In the genomic region with DNA sequence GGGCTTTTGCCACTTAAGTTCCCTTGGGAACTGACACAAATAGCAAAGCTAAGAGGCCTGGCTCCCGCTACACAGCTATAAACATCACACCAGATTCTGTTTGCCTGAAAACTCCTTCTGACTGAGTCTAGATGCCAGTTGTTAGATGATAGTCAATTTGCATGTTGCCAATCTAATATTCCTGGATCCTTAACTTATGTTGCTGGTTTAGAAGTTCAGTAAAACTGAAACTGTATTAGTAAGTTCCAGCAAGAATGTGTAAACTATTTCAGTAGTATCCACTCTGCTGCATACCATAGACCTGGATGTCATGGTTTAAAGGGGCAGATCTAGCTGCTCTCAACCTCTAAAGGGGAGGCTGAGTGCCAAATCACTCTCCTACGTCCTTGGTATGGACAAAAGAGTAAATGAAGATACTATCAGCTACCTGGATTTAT, we compare ENCODE assay signal across 13 cellular contexts. TPM values are rescaled to one million over a fixed set of nuclear protein-coding genes. Genes with fewer than 3 reads are reported as not detected.
DNase-seq lines count a peak whose midpoint lies in the region; ATAC-seq and TF ChIP-seq lines count a peak whose summit lies in the region.
"Had no signal": no experiment of that assay in that cellular context is flagged by ENCODE, and none has a peak within 500 bp of the region (broad histone marks: within the 10 kb centered on the region; RNA-seq: fewer than 3 reads in every experiment).

No MANE protein-coding gene starts in this region.

- no peaks in the 10 kb centered on the region for H3K36me3 Mint-ChIP-seq in activated T-helper 1 cell treated with anti-CD3 and anti-CD28 coated beads, Interleukin-12 subunit alpha, Interleukin-12 subunit beta, Interleukin-2, Interleukin-4 antibody, amounts not matched to agents 30 ng/mL and 10 ng/mL and 1 ng/mL, durations not matched to agents 14 hours and 24 hours and 36 hours (ENCODE audit: low read depth)
- H3K36me3 Mint-ChIP-seq: natural killer cell treated with Interleukin-12 subunit alpha and Interleukin-12 subunit beta and Interleukin-15 and Interleukin-18, amount 100 ng/mL, for 72 hours had no signal

- H3F3A ChIP-seq in smooth muscle cell (ENCODE audit: low read depth), result peaks cover 4% of the 10 kb centered on the region

- POLR2A ChIA-PET in Panc1 (lab: Charles Lee), result interaction anchor here (1.3 kb wide), 1 partner anchor 47 kb away, joined by 4 read pairs; no protein-coding TSS in a partner anchor

- no peak overlapping the region for H3K4me3 ChIP-seq in Panc1 (ENCODE audit: low read depth in 2 of 2, low read length in 2 of 2)
- no peak overlapping the region for H3K4me3 ChIP-seq in foreskin fibroblast (ENCODE audit: low read depth in 1 of 2, low read length in 2 of 2)
- no peak overlapping the region for H3K4me3 ChIP-seq in smooth muscle cell

- no TSS peak for BruUV-seq in Panc1 (replicated peaks; lab: Mats Ljungman, UMichigan)

- H3K27ac ChIP-seq in Panc1 (ENCODE audit: low read length), result peak overlapping the region; percentile 48
- peak overlapping the region; percentile 41 for H3K27ac ChIP-seq in smooth muscle cell (ENCODE audit: low read depth)

- H3K36me3 ChIP-seq in Panc1 (ENCODE audit: control insufficient read depth, insufficient read depth, low read length) (no peaks in the 10 kb centered on the region), smooth muscle cell (ENCODE audit: low read depth) (no peaks in the 10 kb centered on the region)

- peaks cover under 1% of the 10 kb centered on the region for H3K27me3 Mint-ChIP-seq in activated T-helper 1 cell treated with anti-CD3 and anti-CD28 coated beads, Interleukin-12 subunit alpha, Interleukin-12 subunit beta, Interleukin-2, Interleukin-4 antibody, amounts not matched to agents 30 ng/mL and 10 ng/mL and 1 ng/mL, durations not matched to agents 14 hours and 24 hours and 36 hours (ENCODE audit: insufficient read depth)
- H3K27me3 Mint-ChIP-seq: natural killer cell treated with Interleukin-12 subunit alpha and Interleukin-12 subunit beta and Interleukin-15 and Interleukin-18, amount 100 ng/mL, for 72 hours had no signal

- in situ Hi-C loops in Panc1 (cut with HindIII; ENCODE audit: low pct_unique_long_range_greater_than_20kb, low sequenced_read_pairs), result no loop called here

- no peak overlapping the region for H3K27ac Mint-ChIP-seq in activated T-helper 1 cell treated with anti-CD3 and anti-CD28 coated beads, Interleukin-12 subunit alpha, Interleukin-12 subunit beta, Interleukin-2, Interleukin-4 antibody, amounts not matched to agents 30 ng/mL and 10 ng/mL and 1 ng/mL, durations not matched to agents 14 hours and 24 hours and 36 hours
- H3K27ac Mint-ChIP-seq: natural killer cell treated with Interleukin-12 subunit alpha and Interleukin-12 subunit beta and Interleukin-15 and Interleukin-18, amount 100 ng/mL, for 72 hours had no signal

- no peaks in the 10 kb centered on the region for H3K9me3 Mint-ChIP-seq in activated T-helper 1 cell treated with anti-CD3 and anti-CD28 coated beads, Interleukin-12 subunit alpha, Interleukin-12 subunit beta, Interleukin-2, Interleukin-4 antibody, amounts not matched to agents 30 ng/mL and 10 ng/mL and 1 ng/mL, durations not matched to agents 14 hours and 24 hours and 36 hours
- H3K9me3 Mint-ChIP-seq: natural killer cell treated with Interleukin-12 subunit alpha and Interleukin-12 subunit beta and Interleukin-15 and Interleukin-18, amount 100 ng/mL, for 72 hours had no signal

- H3K79me2 ChIP-seq in smooth muscle cell (ENCODE audit: low read depth), result no peaks in the 10 kb centered on the region

- H3K9me3 ChIP-seq in Panc1 (ENCODE audit: control insufficient read depth, insufficient read depth, low read depth, low read length), result no peaks in the 10 kb centered on the region
- no peaks in the 10 kb centered on the region for H3K9me3 ChIP-seq in smooth muscle cell (replicated peaks; ENCODE audit: low read depth)

- intact Hi-C loops in Panc1 (cut with micrococcal nuclease; ENCODE audit: unreplicated experiment), result no loop called here
- intact Hi-C loops in activated T-helper 1 cell treated with anti-CD3 and anti-CD28 coated beads, Interleukin-12 subunit alpha, Interleukin-12 subunit beta, Interleukin-2, Interleukin-4 antibody, amounts not matched to agents 30 ng/mL and 10 ng/mL and 1 ng/mL, durations not matched to agents 14 hours and 24 hours and 36 hours (cut with micrococcal nuclease), result no loop called here

- H3K4me3 Mint-ChIP-seq in activated T-helper 1 cell treated with anti-CD3 and anti-CD28 coated beads, Interleukin-12 subunit alpha, Interleukin-12 subunit beta, Interleukin-2, Interleukin-4 antibody, amounts not matched to agents 30 ng/mL and 10 ng/mL and 1 ng/mL, durations not matched to agents 14 hours and 24 hours and 36 hours, result no peak overlapping the region
- H3K4me3 Mint-ChIP-seq: natural killer cell treated with Interleukin-12 subunit alpha and Interleukin-12 subunit beta and Interleukin-15 and Interleukin-18, amount 100 ng/mL, for 72 hours had no signal

- peaks cover 5% of the 10 kb centered on the region for H3K4me1 Mint-ChIP-seq in activated T-helper 1 cell treated with anti-CD3 and anti-CD28 coated beads, Interleukin-12 subunit alpha, Interleukin-12 subunit beta, Interleukin-2, Interleukin-4 antibody, amounts not matched to agents 30 ng/mL and 10 ng/mL and 1 ng/mL, durations not matched to agents 14 hours and 24 hours and 36 hours (ENCODE audit: low read depth)

- no peak for ATAC-seq in Panc1
- no peak for ATAC-seq in GM18858 (IDR thresholded peaks at IDR 0.05; ENCODE audit: unreplicated experiment)
- ATAC-seq: natural killer cell treated with Interleukin-12 subunit alpha and Interleukin-12 subunit beta and Interleukin-15 and Interleukin-18, amount 100 ng/mL, for 72 hours had no signal

- peaks cover 7% of the 10 kb centered on the region; the same call in 1 of the 2 replicates for H3K4me1 ChIP-seq in Panc1 (ENCODE audit: control insufficient read depth, insufficient read depth, low read length)
- peaks cover 14% of the 10 kb centered on the region for H3K4me1 ChIP-seq in smooth muscle cell (ENCODE audit: low read depth)

- H3K27me3 ChIP-seq in Panc1 (ENCODE audit: control insufficient read depth, insufficient read depth, low read length) (no peaks in the 10 kb centered on the region), smooth muscle cell (ENCODE audit: low read depth) (no peaks in the 10 kb centered on the region)

- CTCF ChIA-PET in Panc1 (lab: Charles Lee), result interaction anchor here (0.5 to 0.7 kb wide), 4 partner anchors 311 to 400 kb away, joined by 3 to 9 read pairs (median 3); no protein-coding TSS in a partner anchor

- no peaks in the 10 kb centered on the region for H4K20me1 ChIP-seq in smooth muscle cell (ENCODE audit: low read depth)

- peak; percentile 6 for DNase-seq in NCI-H2107 treated with DMSO at 0.1 percent for 48 hours (lab: John Stamatoyannopoulos, UW; ENCODE audit: unreplicated experiment)
- DNase-seq in NCI-H2107 (lab: John Stamatoyannopoulos, UW), result no peak
- no peak for DNase-seq in Panc1 (ENCODE audit: low read depth, low spot score)
- DNase-seq in foreskin fibroblast, result peak; percentile 45 to 67
- no peak for DNase-seq in smooth muscle cell (lab: John Stamatoyannopoulos, UW; ENCODE audit: unreplicated experiment)
- no peak for DNase-seq in ureter (ENCODE audit: low spot score)
- no peak for DNase-seq in activated T-helper 1 cell treated with anti-CD3 and anti-CD28 coated beads, Interleukin-12 subunit alpha, Interleukin-12 subunit beta, Interleukin-2, Interleukin-4 antibody, amounts not matched to agents 30 ng/mL and 10 ng/mL and 1 ng/mL, durations not matched to agents 14 hours and 24 hours and 36 hours (ENCODE audit: low spot score)
- DNase-seq: activated naive CD4-positive, alpha-beta T cell treated with anti-CD3 and anti-CD28 coated beads, Interleukin-2, amount 50 U/mL, for 16 hours; GDM1; NCI-H2081; stimulated activated CD8-positive, alpha-beta memory T cell treated with anti-CD3 and anti-CD28 coated beads, Interleukin-4, amount 100 ng/mL, for 48 hours had no signal

- H3K9ac ChIP-seq in smooth muscle cell (ENCODE audit: low read depth), result peak overlapping the region; percentile 7

- peak overlapping the region; percentile 72 for H3K4me2 ChIP-seq in smooth muscle cell

- TF ChIP-seq CTCF in Panc1 (IDR thresholded peaks at IDR 0.05) (no peak), foreskin fibroblast (IDR thresholded peaks at IDR 0.05; ENCODE audit: low read depth, low read length) (no peak), smooth muscle cell (IDR thresholded peaks at IDR 0.05; ENCODE audit: borderline replicate concordance, insufficient read depth, poor library complexity, severe bottlenecking) (no peak)

- H2AFZ ChIP-seq in smooth muscle cell (ENCODE audit: low read depth), result peak overlapping the region; percentile 23

- WGBS in smooth muscle cell (ENCODE audit: low lambda C conversion rate), result 24% methylated on average over 2 of the region's 2 CpGs

RNA-seq across cellular contexts. Expression of a gene that starts 27.1 kb away (rescaled TPM):
- total RNA-seq in Panc1 (2021; ENCODE audit: unreplicated experiment), result 18.4 TPM
- polyA plus RNA-seq in Panc1 (2012; ENCODE audit: insufficient read length), result 12.5 TPM
- total RNA-seq in smooth muscle cell, result 12.5 and 41.0 TPM in 2 replicates
- 9.0 and 13.8 TPM in 2 replicates for polyA plus RNA-seq in smooth muscle cell
- total RNA-seq in ureter, result 12.4 TPM
- total RNA-seq in activated T-helper 1 cell treated with anti-CD3 and anti-CD28 coated beads, Interleukin-12 subunit alpha, Interleukin-12 subunit beta, Interleukin-2, Interleukin-4 antibody, amounts not matched to agents 30 ng/mL and 10 ng/mL and 1 ng/mL, durations not matched to agents 14 hours and 24 hours and 36 hours, result 13.7 and 15.1 TPM in 2 replicates

RNA-seq across cellular contexts. Expression of a gene that starts 52.0 kb away (rescaled TPM):
- total RNA-seq in Panc1 (2021; ENCODE audit: unreplicated experiment), result 298 TPM
- 243 TPM for polyA plus RNA-seq in Panc1 (2012; ENCODE audit: insufficient read length)
- total RNA-seq in smooth muscle cell, result 1,694 and 1,869 TPM in 2 replicates
- 1,915 and 2,406 TPM in 2 replicates for polyA plus RNA-seq in smooth muscle cell
- total RNA-seq in ureter, result 737 TPM
- total RNA-seq in activated T-helper 1 cell treated with anti-CD3 and anti-CD28 coated beads, Interleukin-12 subunit alpha, Interleukin-12 subunit beta, Interleukin-2, Interleukin-4 antibody, amounts not matched to agents 30 ng/mL and 10 ng/mL and 1 ng/mL, durations not matched to agents 14 hours and 24 hours and 36 hours, result 9.3 and 9.7 TPM in 2 replicates

Comparison
In these comparisons a context has a peak if more than half of its experiments do, and no peak if none do; other contexts are left out.
1. DNase-seq: peak in NCI-H2107 treated with DMSO at 0.1 percent for 48 hours (single experiment) and foreskin fibroblast (2 of 2); none in NCI-H2107 (single experiment), Panc1 (single experiment), smooth muscle cell (single experiment), ureter (single experiment) and activated T-helper 1 cell treated with anti-CD3 and anti-CD28 coated beads, Interleukin-12 subunit alpha, Interleukin-12 subunit beta, Interleukin-2, Interleukin-4 antibody, amounts not matched to agents 30 ng/mL and 10 ng/mL and 1 ng/mL, durations not matched to agents 14 hours and 24 hours and 36 hours (single experiment).
2. RNA of a gene that starts 52.0 kb away (total RNA-seq): 1,694 to 1,869 TPM in smooth muscle cell, 737 TPM in ureter (single experiment) and 298 TPM in Panc1 (single experiment); 9.3 to 9.7 TPM in activated T-helper 1 cell treated with anti-CD3 and anti-CD28 coated beads, Interleukin-12 subunit alpha, Interleukin-12 subunit beta, Interleukin-2, Interleukin-4 antibody, amounts not matched to agents 30 ng/mL and 10 ng/mL and 1 ng/mL, durations not matched to agents 14 hours and 24 hours and 36 hours; every median in the first group is over 10 times any median in the second.